In the genomic region with DNA sequence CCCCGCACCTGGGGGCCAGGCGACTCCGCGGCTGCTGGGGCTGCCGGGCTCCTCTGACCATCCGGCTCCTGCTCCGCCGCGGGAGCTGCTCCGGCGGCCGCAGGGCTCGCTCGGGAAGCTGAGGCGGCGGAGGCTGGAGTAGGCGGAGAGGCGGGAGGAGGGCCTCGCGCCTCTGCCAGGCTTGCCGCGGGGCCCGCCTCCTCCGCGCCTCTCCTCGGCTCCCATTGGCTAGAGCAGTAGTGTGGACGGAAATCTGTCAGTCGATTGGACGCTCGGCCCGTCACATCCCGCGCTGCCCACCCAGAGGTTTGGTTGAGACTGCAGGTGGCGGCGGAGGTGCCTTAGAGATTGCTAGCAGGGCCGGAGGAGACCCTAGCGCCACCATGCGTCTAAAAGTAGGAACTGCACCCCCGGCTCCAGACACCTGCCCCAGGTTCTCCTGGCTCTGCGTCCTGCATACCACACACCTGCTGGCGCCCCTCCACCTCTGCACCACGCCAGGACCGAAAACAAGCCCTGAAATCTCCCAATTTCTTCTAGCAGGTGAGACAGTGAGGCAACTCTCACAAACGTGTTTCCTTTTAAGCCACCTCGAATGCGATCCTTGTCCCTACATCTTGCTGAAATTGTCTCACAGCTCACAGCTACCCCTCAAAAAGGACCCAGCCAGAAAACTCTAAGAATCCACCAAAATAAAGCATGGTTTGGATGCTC, we compare ENCODE assay signal across 8 cellular contexts. TPM values are rescaled to one million over a fixed set of nuclear protein-coding genes. Genes with fewer than 3 reads are reported as not detected.
DNase-seq lines count a peak whose midpoint lies in the region; ATAC-seq and TF ChIP-seq lines count a peak whose summit lies in the region.

TSS of gene SCAI (minus strand) at position 152 of the 714 bp plus-strand sequence. CDS start at position 61, 91 bp downstream.

- no peaks in the 10 kb centered on the region for H3K9me2 ChIP-seq in OCI-LY1 (ENCODE audit: low read depth, low read length)

- ATAC-seq in GM21515 (IDR thresholded peaks at IDR 0.05; ENCODE audit: unreplicated experiment): peak; percentile 98

- H3K36me3 ChIP-seq in OCI-LY1 (ENCODE audit: insufficient read depth, low read length): peaks cover 25% of the 10 kb centered on the region; the same call in 1 of the 2 replicates

- no peaks in the 10 kb centered on the region for H3K9me3 ChIP-seq in OCI-LY1 (ENCODE audit: low read length)

- H3K27ac ChIP-seq in OCI-LY1 (ENCODE audit: low read depth, low read length, poor library complexity, severe bottlenecking) (peak within 1 kb of the TSS; percentile 78), epithelial cell of prostate (no peak within 1 kb of the TSS)

- H3F3A ChIP-seq in OCI-LY1 (ENCODE audit: insufficient read depth, low read length): no peaks in the 10 kb centered on the region

- no peak within 1 kb of the TSS for H2AFZ ChIP-seq in OCI-LY1 (ENCODE audit: low read length)

- peak; percentile 86 for TF ChIP-seq CTCF in OCI-LY1 (IDR thresholded peaks at IDR 0.05; ENCODE audit: low read length)

- H3K4me2 ChIP-seq in OCI-LY1 (ENCODE audit: low read length): peak within 1 kb of the TSS; percentile 97

- H3K4me1 ChIP-seq in OCI-LY1 (ENCODE audit: insufficient read depth, low read length, severe bottlenecking): peaks cover 43% of the 10 kb centered on the region

- H3K79me2 ChIP-seq in OCI-LY1 (ENCODE audit: insufficient read depth, low read length): peaks cover 3% of the 10 kb centered on the region

- peak within 1 kb of the TSS; percentile 89 for H3K4me3 ChIP-seq in OCI-LY1 (ENCODE audit: low read depth, low read length, poor library complexity, severe bottlenecking)

- no peaks in the 10 kb centered on the region for H4K20me1 ChIP-seq in OCI-LY1 (ENCODE audit: insufficient read depth, low read length)

- H3K27me3 ChIP-seq in OCI-LY1 (ENCODE audit: insufficient read depth, low read length): no peaks in the 10 kb centered on the region

- peak within 1 kb of the TSS; percentile 93 for H3K9ac ChIP-seq in OCI-LY1 (ENCODE audit: low read length)

- DNase-seq in DMS 273 treated with DMSO at 0.1 percent for 48 hours (lab: John Stamatoyannopoulos, UW) (peak; percentile 95), HuH-7 (ENCODE audit: low spot score) (peak; percentile 99), epithelial cell of prostate (ENCODE audit: low read depth, low spot score) (peak; percentile 94), mucosa of gallbladder (ENCODE audit: low spot score) (peak; percentile 99)
- peak; percentile 97 for DNase-seq in activated CD8-positive, alpha-beta memory T cell treated with anti-CD3 and anti-CD28 coated beads, Interleukin-2, amount 50 U/mL, for 48 hours
- peak; percentile 95 to 96 for DNase-seq in stimulated activated CD8-positive, alpha-beta memory T cell treated with anti-CD3 and anti-CD28 coated beads, Interleukin-4, amount 100 ng/mL, for 4 hours (ENCODE audit: low read depth in 2 of 2, low spot score in 1 of 2)

RNA-seq across cellular contexts. Expression of gene SCAI, which starts in this region (rescaled TPM):
- 6.0 TPM for total RNA-seq in mucosa of gallbladder
